In the genomic region with DNA sequence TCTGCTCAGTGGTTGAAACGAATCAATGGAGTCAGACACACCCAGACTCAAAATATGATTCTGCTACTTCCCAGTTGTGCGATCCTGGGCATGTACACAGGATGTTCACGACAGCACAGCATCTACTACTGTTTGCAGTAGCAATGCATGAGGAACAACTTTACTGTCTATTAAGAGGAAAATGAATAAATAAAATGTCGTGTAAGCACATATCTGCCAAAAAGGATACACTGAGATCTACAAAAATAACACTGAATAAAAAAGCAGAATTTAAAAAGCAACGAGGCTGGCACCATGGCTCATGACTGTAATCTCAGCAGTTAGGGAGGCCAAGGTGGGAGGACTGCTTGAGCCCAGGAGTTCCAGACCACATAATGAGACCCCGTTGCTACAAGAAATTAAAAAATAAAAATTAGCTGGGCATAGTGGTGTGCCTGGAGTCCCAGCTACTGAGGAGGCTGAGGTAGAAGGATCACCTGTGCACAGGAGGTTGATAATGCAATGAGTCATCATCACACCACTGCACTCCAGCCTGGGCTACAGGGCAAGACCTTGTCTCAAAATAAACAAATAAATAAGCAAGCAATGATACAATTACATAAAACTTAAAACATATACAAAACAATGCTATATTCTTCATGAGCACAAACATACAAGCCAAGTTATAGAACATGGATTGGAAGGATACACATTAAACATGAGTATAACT, we compare ENCODE assay signal across 21 cellular contexts.
"Had no signal": no experiment of that assay in that cellular context is flagged by ENCODE, and none has a peak within 500 bp of the region (broad histone marks: within the 10 kb centered on the region; RNA-seq: fewer than 3 reads in every experiment).

No MANE protein-coding gene starts in this region.

- FAIRE-seq: endometrium, frontal cortex, keratinocyte had no signal

- H3K27me3 Mint-ChIP-seq: activated CD4-positive, alpha-beta T cell treated with anti-CD3 and anti-CD28 coated beads, Interleukin-2, amount 10 ng/mL, durations not matched to agents 24 days and 14 days; activated naive CD8-positive, alpha-beta T cell treated with anti-CD3 and anti-CD28 coated beads, Interleukin-2, amount 10 ng/mL, durations not matched to agents 7 days and 5 days had no signal

- H3K4me3 ChIP-seq: body of pancreas, coronary artery, lung, prostate gland, right atrium auricular region, thyroid gland had no signal

- H3K27ac Mint-ChIP-seq: activated CD4-positive, alpha-beta T cell treated with anti-CD3 and anti-CD28 coated beads, Interleukin-2, amount 10 ng/mL, durations not matched to agents 24 days and 14 days; activated CD8-positive, alpha-beta T cell treated with anti-CD3 and anti-CD28 coated beads, Interleukin-2, amount 10 ng/mL, durations not matched to agents 7 days and 5 days; activated naive CD8-positive, alpha-beta T cell treated with anti-CD3 and anti-CD28 coated beads, Interleukin-2, amount 10 ng/mL, durations not matched to agents 7 days and 5 days; T-helper 2 cell treated with Interferon-gamma antibody and Interleukin-4, amounts not matched to agents 5 μg/mL and 100 μg/mL, for 36 hours had no signal

- H3K4me1 Mint-ChIP-seq: neural crest cell had no signal

- H3K4me3 Mint-ChIP-seq: activated CD4-positive, alpha-beta T cell treated with anti-CD3 and anti-CD28 coated beads, Interleukin-2, amount 10 ng/mL, durations not matched to agents 24 days and 14 days; activated CD8-positive, alpha-beta T cell treated with anti-CD3 and anti-CD28 coated beads, Interleukin-2, amount 10 ng/mL, durations not matched to agents 7 days and 5 days; activated naive CD8-positive, alpha-beta T cell treated with anti-CD3 and anti-CD28 coated beads, Interleukin-2, amount 10 ng/mL, durations not matched to agents 7 days and 5 days; neural crest cell; T-helper 2 cell treated with Interferon-gamma antibody and Interleukin-4, amounts not matched to agents 5 μg/mL and 100 μg/mL, for 36 hours had no signal

- H3K9me3 ChIP-seq: body of pancreas, prostate gland, right atrium auricular region, thyroid gland had no signal

- H3K27ac ChIP-seq: body of pancreas, coronary artery, right atrium auricular region, thyroid gland had no signal

- H3K27me3 ChIP-seq: body of pancreas, right atrium auricular region, thyroid gland had no signal

- ATAC-seq: activated CD8-positive, alpha-beta T cell treated with anti-CD3 and anti-CD28 coated beads, Interleukin-2, amount 10 ng/mL, durations not matched to agents 7 days and 5 days; body of pancreas; left lobe of liver had no signal

- H3K4me1 ChIP-seq: body of pancreas, prostate gland, right atrium auricular region had no signal

- H3K36me3 ChIP-seq: prostate gland, right atrium auricular region had no signal

- DNase-seq: activated CD4-positive, alpha-beta T cell treated with anti-CD3 and anti-CD28 coated beads, Interleukin-2, amount 10 ng/mL, durations not matched to agents 24 days and 14 days; activated CD8-positive, alpha-beta T cell treated with anti-CD3 and anti-CD28 coated beads, Interleukin-2, amount 10 ng/mL, durations not matched to agents 7 days and 5 days; activated gamma-delta T cell treated with Interleukin-2 at 50 U/mL for 16 hours; activated naive CD8-positive, alpha-beta T cell treated with anti-CD3 and anti-CD28 coated beads, Interleukin-2, amount 10 ng/mL, durations not matched to agents 7 days and 5 days; body of pancreas; caudate nucleus; erythroblast; head of caudate nucleus; stimulated activated CD4-positive, alpha-beta T cell treated with anti-CD3 and anti-CD28 coated beads, Interleukin-2, amount 100 ng/mL, for 24 hours; stimulated activated naive CD4-positive, alpha-beta T cell treated with Interleukin-2 at 50 U/mL for 16 hours; thyroid gland had no signal

- H3K9me3 Mint-ChIP-seq: activated CD4-positive, alpha-beta T cell treated with anti-CD3 and anti-CD28 coated beads, Interleukin-2, amount 10 ng/mL, durations not matched to agents 24 days and 14 days; activated naive CD8-positive, alpha-beta T cell treated with anti-CD3 and anti-CD28 coated beads, Interleukin-2, amount 10 ng/mL, durations not matched to agents 7 days and 5 days; neural crest cell; T-helper 2 cell treated with Interferon-gamma antibody and Interleukin-4, amounts not matched to agents 5 μg/mL and 100 μg/mL, for 36 hours had no signal
